10 cellular contexts compared by ENCODE assay signal in genomic region chr14:68896132-68896531, GRCh38.
DNase-seq lines count a peak whose midpoint lies in the region; ATAC-seq, FAIRE-seq and TF ChIP-seq lines count a peak whose summit lies in the region.
"Had no signal": no experiment of that assay in that cellular context is flagged by ENCODE, and none has a peak within 500 bp of the region (broad histone marks: within the 10 kb centered on the region; RNA-seq: fewer than 3 reads in every experiment).

No MANE protein-coding gene starts in this region.

- H2BK12ac ChIP-seq in H1 (ENCODE audit: low read depth, low read length) = no peak overlapping the region

- no peak overlapping the region for H2BK15ac ChIP-seq in H1 (ENCODE audit: low read length)

- no peak overlapping the region for H4K91ac ChIP-seq in H1 (replicated peaks; ENCODE audit: insufficient read length, low read length)

- peaks cover 8% of the 10 kb centered on the region for H4K20me1 ChIP-seq in DND-41 (ENCODE audit: insufficient read depth, low read length)
- H4K20me1 ChIP-seq in H1 (replicated peaks in 1 of 2; ENCODE audit: control insufficient read depth in 1 of 2, insufficient read depth in 2 of 2, low read length in 2 of 2) = peaks cover 0 to 11% of the 10 kb centered on the region in 2 experiments

- no peak overlapping the region for H2BK20ac ChIP-seq in H1 (ENCODE audit: low read length)

- TF ChIP-seq POLR2A in H1 (IDR thresholded peaks at IDR 0.05; ENCODE audit: control extremely low read depth in 1 of 2, low read depth in 2 of 2, low read length in 2 of 2) (no peak), ovary (IDR thresholded peaks at IDR 0.05) (no peak)

- H3K4ac ChIP-seq in H1 (replicated peaks; ENCODE audit: insufficient read length, low read depth, low read length) = no peak overlapping the region

- H3K36me3 ChIP-seq in DND-41 (ENCODE audit: insufficient read depth, low read length) = peaks cover 88% of the 10 kb centered on the region
- H3K36me3 ChIP-seq in H1 (ENCODE audit: control insufficient read depth in 2 of 4, insufficient read depth in 4 of 4, low read length in 3 of 4) = peaks cover 24 to 67% (median 45%) of the 10 kb centered on the region in 4 experiments
- H3K36me3 ChIP-seq in neutrophil = peaks cover 100% of the 10 kb centered on the region
- H3K36me3 ChIP-seq in ovary = no peaks in the 10 kb centered on the region

- DNase-seq in DND-41 = no peak
- DNase-seq in NAMALWA (ENCODE audit: low spot score) = peak; percentile 15
- no peak for DNase-seq in H1 (ENCODE audit: low read depth in 1 of 2, low spot score in 2 of 2)
- no peak for DNase-seq in DMS53 treated with DMSO at 0.1 percent for 48 hours (lab: John Stamatoyannopoulos, UW; ENCODE audit: unreplicated experiment)
- no peak for DNase-seq in ovary
- no peak for DNase-seq in T1000 (lab: John Stamatoyannopoulos, UW)
- DNase-seq: NCI-H774, T-helper 9 cell had no signal

- H3K4me3 ChIP-seq in DND-41 (ENCODE audit: low read depth in 1 of 2, low read length in 2 of 2) (no peak overlapping the region), H1 (ENCODE audit: extremely low read depth in 1 of 4, insufficient read depth in 2 of 4, low read depth in 3 of 4, low read length in 4 of 4) (no peak overlapping the region), neutrophil (ENCODE audit: low read depth in 1 of 2, low read length in 1 of 2) (no peak overlapping the region), ovary (no peak overlapping the region)

- no peak overlapping the region for H3K18ac ChIP-seq in H1 (ENCODE audit: extremely low read depth, low read length)

- H3K27ac ChIP-seq in DND-41 (ENCODE audit: low read length) = no peak overlapping the region
- no peak overlapping the region for H3K27ac ChIP-seq in H1 (ENCODE audit: low read depth, low read length)
- H3K27ac ChIP-seq in neutrophil = peak overlapping the region; percentile 4
- H3K27ac ChIP-seq in ovary = no peak overlapping the region

- no peak overlapping the region for H3K23ac ChIP-seq in H1 (ENCODE audit: insufficient read length)

- peak; percentile 47 for TF ChIP-seq CTCF in DND-41 (IDR thresholded peaks at IDR 0.05; ENCODE audit: borderline replicate concordance, extremely low read depth, low read length, poor library complexity, severe bottlenecking)
- TF ChIP-seq CTCF in H1 (IDR thresholded peaks at IDR 0.05; ENCODE audit: control extremely low read depth in 1 of 3, insufficient read depth in 1 of 3, low read depth in 1 of 3, low read length in 3 of 3) = peak in 2 of 3 experiments; percentile 54 to 65; a peak in 2 of 4 replicates
- no peak for TF ChIP-seq CTCF in neutrophil (IDR thresholded peaks at IDR 0.05)
- no peak for TF ChIP-seq CTCF in ovary (IDR thresholded peaks at IDR 0.05)

- CTCF ChIA-PET in H1 (lab: Charles Lee; ENCODE audit: partially characterized antibody) = interaction anchor here (0.8 to 3.9 kb wide), 11 partner anchors 9 to 205 kb away, joined by 3 to 22 read pairs (median 4); no protein-coding TSS in a partner anchor

- no peak overlapping the region for H3K56ac ChIP-seq in H1 (replicated peaks; ENCODE audit: insufficient read length, low read depth, low read length)

- H3K9ac ChIP-seq in DND-41 (ENCODE audit: low read depth, low read length) (no peak overlapping the region), H1 (replicated peaks in 1 of 4; ENCODE audit: extremely low read depth in 1 of 4, low read depth in 3 of 4, low read length in 3 of 4) (no peak overlapping the region)

- no peaks in the 10 kb centered on the region for H3K9me3 ChIP-seq in DND-41 (ENCODE audit: insufficient read depth, low read length, severe bottlenecking)
- no peaks in the 10 kb centered on the region for H3K9me3 ChIP-seq in H1 (ENCODE audit: insufficient read depth in 2 of 2, low read depth in 1 of 2, low read length in 1 of 2)
- H3K9me3 ChIP-seq in neutrophil = no peaks in the 10 kb centered on the region
- H3K9me3 ChIP-seq in ovary = no peaks in the 10 kb centered on the region

- H3K23me2 ChIP-seq in H1 (ENCODE audit: low read depth, low read length) = peaks cover 9% of the 10 kb centered on the region; the same call in 1 of the 2 replicates

- H4K8ac ChIP-seq in H1 (ENCODE audit: extremely low read depth, insufficient read depth, low read length) = no peak overlapping the region

- intact Hi-C loops in ovary (cut with DNase I) = no loop called here

- H3K79me2 ChIP-seq in DND-41 (ENCODE audit: insufficient read depth, low read length) (no peaks in the 10 kb centered on the region), H1 (ENCODE audit: control insufficient read depth in 1 of 2, insufficient read depth in 2 of 2, low read length in 2 of 2) (no peaks in the 10 kb centered on the region)

- no peak for TF ChIP-seq EP300 in H1 (IDR thresholded peaks at IDR 0.05; ENCODE audit: borderline replicate concordance in 1 of 2, low read depth in 2 of 2, low read length in 2 of 2)
- no peak for TF ChIP-seq EP300 in ovary (IDR thresholded peaks at IDR 0.05)

- WGBS in H1 (ENCODE audit: extremely low coverage in 1 of 2, insufficient coverage in 1 of 2, insufficient read length in 1 of 2, insufficient replicate concordance in 2 of 2, low coverage in 1 of 2, low lambda C conversion rate in 2 of 2, missing lambda C conversion rate in 1 of 2), 2 experiments = 92% methylated on average over 9 of the region's 9 CpGs; no CpG with 5 or more reads in 1 of the 2 experiments
- 86 to 94% (median 94%) methylated on average over 9 of the region's 9 CpGs for WGBS in ovary, 3 donors

- FAIRE-seq in H1 (lab: Jason Lieb, UNC) = no peak

- no peak overlapping the region for H2BK120ac ChIP-seq in H1 (replicated peaks; ENCODE audit: low read depth, low read length)

- H3K14ac ChIP-seq in H1 (ENCODE audit: insufficient read length) = no peak overlapping the region

- no peak overlapping the region for H2BK5ac ChIP-seq in H1 (ENCODE audit: low read depth, low read length)

- no peak for TF ChIP-seq RAD21 in H1 (IDR thresholded peaks at IDR 0.05 in 1 of 2, conservative IDR thresholded peaks at IDR 0.05 in 1 of 2; ENCODE audit: low read depth in 2 of 2, low read length in 2 of 2)

- H4K5ac ChIP-seq in H1 (ENCODE audit: insufficient read length, low read depth, low read length) = no peak overlapping the region

- H3K27me3 ChIP-seq in DND-41 (ENCODE audit: insufficient read depth, low read length, poor library complexity) (no peaks in the 10 kb centered on the region), H1 (replicated peaks in 1 of 4; ENCODE audit: control insufficient read depth in 3 of 4, extremely low read depth in 1 of 4, insufficient read depth in 3 of 4, low read length in 3 of 4) (no peaks in the 10 kb centered on the region), neutrophil (no peaks in the 10 kb centered on the region), ovary (no peaks in the 10 kb centered on the region)

- H3K4me2 ChIP-seq in DND-41 (ENCODE audit: insufficient read depth, low read length) (no peak overlapping the region), H1 (ENCODE audit: insufficient read depth in 1 of 2, low read depth in 2 of 2, low read length in 2 of 2) (no peak overlapping the region)

- H2AFZ ChIP-seq in DND-41 (ENCODE audit: low read depth, low read length) (no peak overlapping the region), H1 (ENCODE audit: low read length) (no peak overlapping the region)

- H3K4me1 ChIP-seq in DND-41 (ENCODE audit: insufficient read depth, low read length) (no peaks in the 10 kb centered on the region), H1 (replicated peaks in 1 of 4; ENCODE audit: control insufficient read depth in 3 of 4, insufficient read depth in 4 of 4, low read length in 3 of 4) (no peaks in the 10 kb centered on the region), neutrophil (ENCODE audit: control insufficient read depth in 1 of 2, insufficient read depth in 1 of 2, low read depth in 1 of 2, low read length in 1 of 2) (peaks cover 35 to 37% of the 10 kb centered on the region in 2 experiments), ovary (ENCODE audit: insufficient read depth) (no peaks in the 10 kb centered on the region)

- H2AK5ac ChIP-seq in H1 (ENCODE audit: low read depth, low read length) = no peak overlapping the region

- no peak for ATAC-seq in DND-41 (ENCODE audit: insufficient read depth, low read depth)
- no peak for ATAC-seq in HG03097 (IDR thresholded peaks at IDR 0.05; ENCODE audit: low FRiP score, unreplicated experiment)

- POLR2A ChIA-PET in H1 (lab: Charles Lee; ENCODE audit: partially characterized antibody) = interaction anchor here (0.7 to 1.3 kb wide), 2 partner anchors 12 to 23 kb away, joined by 3 to 4 read pairs; no protein-coding TSS in a partner anchor

- H3K79me1 ChIP-seq in H1 (ENCODE audit: low read depth, low read length) = peaks cover 3% of the 10 kb centered on the region; the same call in 1 of the 2 replicates

TF ChIP-seq in H1, 55 proteins besides CTCF, POLR2A, EP300 and RAD21:
- no peak for TF ChIP-seq POU5F1 (IDR thresholded peaks at IDR 0.05; ENCODE audit: low read depth, low read length)

Comparison
In these comparisons a context has a peak if more than half of its experiments do, and no peak if none do; other contexts are left out.
1. CTCF ChIP-seq: peak in DND-41 (single experiment) and H1 (2 of 3); none in neutrophil (single experiment) and ovary (0 of 3).